15 cellular contexts compared by ENCODE assay signal in the genomic region with DNA sequence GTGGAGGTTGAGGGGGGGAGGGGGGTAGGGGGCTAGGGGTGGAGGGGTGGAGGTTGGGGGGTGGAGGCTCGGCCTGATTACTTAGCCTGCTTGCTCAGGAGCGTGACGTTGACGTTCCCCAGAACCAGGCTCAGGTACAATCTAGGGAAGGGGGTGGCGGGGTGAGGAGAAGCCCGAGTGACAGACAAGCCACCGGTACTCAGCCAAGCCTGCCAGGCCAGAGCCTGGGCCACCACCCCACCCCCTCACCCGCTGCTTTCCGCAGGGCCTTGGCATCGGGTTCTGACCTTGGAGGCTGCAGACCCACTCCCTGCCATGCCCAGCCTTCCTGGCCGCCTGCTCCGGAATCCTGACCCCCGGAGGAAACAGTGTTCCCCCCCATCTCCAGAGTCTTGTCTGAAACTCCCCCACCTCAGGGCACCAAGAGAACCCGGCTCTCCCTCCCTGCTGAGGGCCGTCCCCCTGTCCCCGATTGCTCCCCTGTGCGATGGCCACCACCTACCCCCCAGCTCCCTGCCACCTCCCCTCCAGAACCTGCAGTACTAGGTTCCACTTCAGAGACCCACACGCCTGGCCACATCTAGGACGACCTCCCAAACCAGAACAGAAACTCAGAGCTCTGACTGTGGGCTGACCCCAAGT. TPM values are rescaled to one million over a fixed set of nuclear protein-coding genes. Genes with fewer than 3 reads are reported as not detected.
DNase-seq lines count a peak whose midpoint lies in the region; ATAC-seq, FAIRE-seq and TF ChIP-seq lines count a peak whose summit lies in the region.
"Had no signal": no experiment of that assay in that cellular context is flagged by ENCODE, and none has a peak within 500 bp of the region (broad histone marks: within the 10 kb centered on the region; RNA-seq: fewer than 3 reads in every experiment).

No MANE protein-coding gene starts in this region.

- H3K4me3 ChIP-seq in A549: no peak overlapping the region
- H3K4me3 ChIP-seq in parathyroid adenoma (ENCODE audit: low read depth, low read length): no peak overlapping the region
- H3K4me3 ChIP-seq: SJCRH30 had no signal

- H3K27ac ChIP-seq in A549 (peak overlapping the region; percentile 43 to 78; a peak in 3 of 6 replicates), parathyroid adenoma (peak overlapping the region; percentile 5)
- H3K27ac ChIP-seq: SJCRH30 had no signal

- no peak for TF ChIP-seq POLR2A in A549 (IDR thresholded peaks at IDR 0.05; ENCODE audit: low read length)

- ATAC-seq in A549: no peak
- ATAC-seq in T-helper 17 cell: no peak
- peak; percentile 14 to 40 for ATAC-seq in left cardiac atrium
- no peak for ATAC-seq in HG02884 (IDR thresholded peaks at IDR 0.05; ENCODE audit: unreplicated experiment)

- TF ChIP-seq RAD21 in A549 (conservative IDR thresholded peaks at IDR 0.05 in 1 of 2, IDR thresholded peaks at IDR 0.05 in 1 of 2): no peak

- H3K9ac ChIP-seq in parathyroid adenoma: no peak overlapping the region

- no peaks in the 10 kb centered on the region for H3K36me3 Mint-ChIP-seq in T-helper 17 cell (ENCODE audit: low read depth)
- peaks cover 8% of the 10 kb centered on the region for H3K36me3 Mint-ChIP-seq in mesothelial cell of epicardium

- CTCF ChIA-PET in A549 (lab: Yijun Ruan, JAX): interaction anchor here (0.6 to 1.9 kb wide), 2 partner anchors 31 to 436 kb away, joined by 3 to 7 read pairs; no protein-coding TSS in a partner anchor

- no peak for DNase-seq in A549 (ENCODE audit: low read depth in 1 of 2, low spot score in 1 of 2)
- no peak for DNase-seq in T-helper 17 cell
- peak; percentile 74 for DNase-seq in left cardiac atrium
- no peak for DNase-seq in putamen (ENCODE audit: low spot score)
- DNase-seq in Kasumi-1 (lab: John Stamatoyannopoulos, UW): no peak
- DNase-seq in mesothelial cell of epicardium (ENCODE audit: low spot score in 2 of 2, unreplicated experiment in 2 of 2): no peak
- DNase-seq: activated CD4-positive, alpha-beta T cell treated with anti-CD3 and anti-CD28 coated beads, Interleukin-2, amount 10 ng/mL, durations not matched to agents 7 days and 5 days; activated gamma-delta T cell; islet precursor cell; NCI-H1092 treated with DMSO at 0.1 percent for 48 hours; NCI-H524; stimulated activated CD4-positive, alpha-beta T cell treated with anti-CD3 and anti-CD28 coated beads, Interleukin-4, amount 100 ng/mL, for 24 hours had no signal

- H3K27ac Mint-ChIP-seq in T-helper 17 cell (peak overlapping the region; percentile 89), mesothelial cell of epicardium (no peak overlapping the region)
- H3K27ac Mint-ChIP-seq: activated CD4-positive, alpha-beta T cell treated with anti-CD3 and anti-CD28 coated beads, Interleukin-2, amount 10 ng/mL, durations not matched to agents 7 days and 5 days had no signal

- peaks cover 30% of the 10 kb centered on the region for H3K4me1 Mint-ChIP-seq in T-helper 17 cell
- H3K4me1 Mint-ChIP-seq in mesothelial cell of epicardium: peaks cover 13% of the 10 kb centered on the region

- POLR2A ChIA-PET in A549 (lab: Yijun Ruan, JAX): interaction anchor here (1.1 kb wide), 1 partner anchor 74 kb away, joined by 3 read pairs; no protein-coding TSS in a partner anchor

- H3K4me1 ChIP-seq in A549: peaks cover 35% of the 10 kb centered on the region
- H3K4me1 ChIP-seq in parathyroid adenoma: peaks cover 11% of the 10 kb centered on the region

- no peak for TF ChIP-seq EP300 in A549 (IDR thresholded peaks at IDR 0.05)

- WGBS in A549 (ENCODE audit: missing lambda C conversion rate): 52% methylated on average over 16 of the region's 19 CpGs

- H3K4me2 ChIP-seq in A549 (peak overlapping the region; percentile 50; the same call in 2 of the 3 replicates), parathyroid adenoma (ENCODE audit: low read length) (peak overlapping the region; percentile 33)

- H3K4me3 Mint-ChIP-seq in T-helper 17 cell (no peak overlapping the region), mesothelial cell of epicardium (no peak overlapping the region)
- H3K4me3 Mint-ChIP-seq: activated CD4-positive, alpha-beta T cell treated with anti-CD3 and anti-CD28 coated beads, Interleukin-2, amount 10 ng/mL, durations not matched to agents 7 days and 5 days had no signal

- no peaks in the 10 kb centered on the region for H3K27me3 Mint-ChIP-seq in T-helper 17 cell
- no peaks in the 10 kb centered on the region for H3K27me3 Mint-ChIP-seq in mesothelial cell of epicardium (ENCODE audit: low read depth)
- H3K27me3 Mint-ChIP-seq: activated CD4-positive, alpha-beta T cell treated with anti-CD3 and anti-CD28 coated beads, Interleukin-2, amount 10 ng/mL, durations not matched to agents 7 days and 5 days had no signal

- H2AFZ ChIP-seq in parathyroid adenoma: peak overlapping the region; percentile 20

- TF ChIP-seq CTCF in A549 (IDR thresholded peaks at IDR 0.05) (no peak), parathyroid adenoma (IDR thresholded peaks at IDR 0.05) (no peak), mesothelial cell of epicardium (IDR thresholded peaks at IDR 0.05; ENCODE audit: unreplicated experiment) (no peak)

- no peaks in the 10 kb centered on the region for H3K27me3 ChIP-seq in parathyroid adenoma (ENCODE audit: control insufficient read depth, insufficient read depth, low read length)
- H3K27me3 ChIP-seq: SJCRH30 had no signal

- no peak for FAIRE-seq in A549 (lab: Jason Lieb, UNC)

- H3K79me2 ChIP-seq in parathyroid adenoma: no peaks in the 10 kb centered on the region

- H3K9me3 ChIP-seq in A549 (no peaks in the 10 kb centered on the region), T-helper 17 cell (ENCODE audit: control insufficient read depth, low read length, poor library complexity, severe bottlenecking) (no peaks in the 10 kb centered on the region), parathyroid adenoma (ENCODE audit: control insufficient read depth, low read length) (no peaks in the 10 kb centered on the region)
- H3K9me3 ChIP-seq: SJCRH30 had no signal

- intact Hi-C loops in left cardiac atrium (cut with DNase I): loop anchor here in 1 of 2 donors (10.0 kb wide), 1 partner anchor 74 kb away; a partner anchor contains a TSS

- H3K36me3 ChIP-seq in parathyroid adenoma (ENCODE audit: control insufficient read depth, insufficient read depth, low read length): no peaks in the 10 kb centered on the region

- H3K9me3 Mint-ChIP-seq in mesothelial cell of epicardium: no peaks in the 10 kb centered on the region
- H3K9me3 Mint-ChIP-seq: activated CD4-positive, alpha-beta T cell treated with anti-CD3 and anti-CD28 coated beads, Interleukin-2, amount 10 ng/mL, durations not matched to agents 7 days and 5 days had no signal

TF ChIP-seq in A549, 52 proteins besides CTCF, POLR2A, EP300 and RAD21 (continues in another document):
- TF ChIP-seq ZNF302 (CRISPR knock-in tag; IDR thresholded peaks at IDR 0.05): no peak
- TF ChIP-seq, protein P1, sequence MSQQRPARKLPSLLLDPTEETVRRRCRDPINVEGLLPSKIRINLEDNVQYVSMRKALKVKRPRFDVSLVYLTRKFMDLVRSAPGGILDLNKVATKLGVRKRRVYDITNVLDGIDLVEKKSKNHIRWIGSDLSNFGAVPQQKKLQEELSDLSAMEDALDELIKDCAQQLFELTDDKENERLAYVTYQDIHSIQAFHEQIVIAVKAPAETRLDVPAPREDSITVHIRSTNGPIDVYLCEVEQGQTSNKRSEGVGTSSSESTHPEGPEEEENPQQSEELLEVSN (IDR thresholded peaks at IDR 0.05; ENCODE audit: borderline replicate concordance, low read depth): no peak
- no peak for TF ChIP-seq GATA3 (IDR thresholded peaks at IDR 0.05; ENCODE audit: borderline replicate concordance)
- TF ChIP-seq, protein P2, sequence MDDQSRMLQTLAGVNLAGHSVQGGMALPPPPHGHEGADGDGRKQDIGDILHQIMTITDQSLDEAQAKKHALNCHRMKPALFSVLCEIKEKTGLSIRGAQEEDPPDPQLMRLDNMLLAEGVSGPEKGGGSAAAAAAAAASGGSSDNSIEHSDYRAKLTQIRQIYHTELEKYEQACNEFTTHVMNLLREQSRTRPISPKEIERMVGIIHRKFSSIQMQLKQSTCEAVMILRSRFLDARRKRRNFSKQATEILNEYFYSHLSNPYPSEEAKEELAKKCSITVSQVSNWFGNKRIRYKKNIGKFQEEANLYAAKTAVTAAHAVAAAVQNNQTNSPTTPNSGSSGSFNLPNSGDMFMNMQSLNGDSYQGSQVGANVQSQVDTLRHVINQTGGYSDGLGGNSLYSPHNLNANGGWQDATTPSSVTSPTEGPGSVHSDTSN (IDR thresholded peaks at IDR 0.05): no peak

RNA-seq across cellular contexts. Expression of a gene that starts 5.2 kb away (rescaled TPM):
- polyA plus RNA-seq in A549 (2011; rRNA removed) (53.8 and 77.6 TPM in 2 replicates), A549 (2017; fragmentation: RNase III; extraction: RNeasy Plus Mini Kit Qiagen cat#74134 plus additional on column Dnase treatment) (35.1 to 48.0 TPM (median 46.0 TPM) in 3 replicates)
- polyA plus RNA-seq in A549 (2012; cell fraction: cytosol; rRNA removed): 44.0 and 69.1 TPM in 2 replicates
- 86.4 and 96.6 TPM in 2 replicates for polyA plus RNA-seq in A549 (2012; cell fraction: nucleus; rRNA removed)
- 66.9 and 80.3 TPM in 2 replicates for polyA minus RNA-seq in A549 (2011; rRNA and poly(A)+ RNA removed)
- total RNA-seq in T-helper 17 cell (10 to 100 TPM; 21.7 to 27.0 TPM), left cardiac atrium (10 to 100 TPM; 63.5 to 98.3 TPM), mesothelial cell of epicardium (13.8 to 21.2 TPM (median 17.8 TPM) in 3 replicates)

RNA-seq across cellular contexts. Expression of a gene that starts 58.6 kb away (rescaled TPM):
- polyA plus RNA-seq in A549 (2011; rRNA removed): 73.8 and 76.8 TPM in 2 replicates
- polyA plus RNA-seq in A549 (2012; cell fraction: cytosol; rRNA removed): 40.4 and 43.5 TPM in 2 replicates
- 28.7 and 47.4 TPM in 2 replicates for polyA plus RNA-seq in A549 (2012; cell fraction: nucleus; rRNA removed)
- 36.0 to 39.9 TPM (median 39.1 TPM) in 3 replicates for polyA plus RNA-seq in A549 (2017; fragmentation: RNase III; extraction: RNeasy Plus Mini Kit Qiagen cat#74134 plus additional on column Dnase treatment)
- 23.3 and 32.1 TPM in 2 replicates for polyA minus RNA-seq in A549 (2011; rRNA and poly(A)+ RNA removed)
- 10 to 100 TPM in 1 of 2 donors, 1 to 10 TPM in 1; 9.0 to 16.5 TPM for total RNA-seq in T-helper 17 cell
- 10 to 100 TPM in 1 of 2 donors, 1 to 10 TPM in 1; 8.2 to 24.1 TPM for total RNA-seq in left cardiac atrium
- total RNA-seq in mesothelial cell of epicardium: 35.3 to 40.7 TPM (median 39.9 TPM) in 3 replicates

RNA-seq across cellular contexts. Expression of a gene that starts 58.7 kb away (rescaled TPM):
- polyA plus RNA-seq in A549 (2011; rRNA removed): 164 and 190 TPM in 2 replicates
- polyA plus RNA-seq in A549 (2012; cell fraction: cytosol; rRNA removed): 318 and 333 TPM in 2 replicates
- polyA plus RNA-seq in A549 (2012; cell fraction: nucleus; rRNA removed): 328 and 364 TPM in 2 replicates
- 223 to 236 TPM (median 226 TPM) in 3 replicates for polyA plus RNA-seq in A549 (2017; fragmentation: RNase III; extraction: RNeasy Plus Mini Kit Qiagen cat#74134 plus additional on column Dnase treatment)
- polyA minus RNA-seq in A549 (2011; rRNA and poly(A)+ RNA removed): 418 and 525 TPM in 2 replicates
- 10 to 100 TPM; 73.6 to 77.0 TPM for total RNA-seq in T-helper 17 cell
- 100 to 1,000 TPM; 339 to 374 TPM for total RNA-seq in left cardiac atrium
- 133 to 142 TPM (median 137 TPM) in 3 replicates for total RNA-seq in mesothelial cell of epicardium

Comparison
In these comparisons a context has a peak if more than half of its experiments do, and no peak if none do; other contexts are left out.
1. ATAC-seq: peak in left cardiac atrium (2 of 2); none in A549 (0 of 2), T-helper 17 cell (single experiment) and HG02884 (single experiment).